Comparison of ENCODE assay signal across 7 cellular contexts in the genomic region with DNA sequence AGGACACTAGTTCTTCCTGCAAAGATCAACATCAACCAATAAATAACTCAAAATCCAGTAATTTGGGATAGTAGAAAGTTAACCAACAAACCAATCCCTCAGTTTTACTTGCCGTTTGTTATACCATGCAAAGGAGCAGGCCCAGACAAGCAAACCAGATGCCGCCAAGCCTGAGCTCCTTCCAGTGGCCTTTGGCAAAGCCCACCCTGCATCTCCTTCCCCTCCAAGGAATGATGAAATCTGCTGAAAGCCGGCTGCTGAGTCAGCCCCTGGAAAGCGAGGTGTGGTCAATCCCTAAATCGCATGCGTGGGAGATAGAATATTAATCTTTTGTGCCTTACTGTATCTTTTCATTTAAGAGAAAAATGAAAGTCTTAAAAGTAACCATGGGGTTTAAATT.
A peak's percentile ranks its signal among the peaks of the same experiment; 100 is the strongest.
DNase-seq lines count a peak whose midpoint lies in the region; ATAC-seq and TF ChIP-seq lines count a peak whose summit lies in the region.
"Not testable (repeated sequence)": the region's sequence is repeated elsewhere in the genome, so short reads cannot be mapped to it uniquely, and the experiment has no call there.

No MANE protein-coding gene starts in this region.

- H3K9ac ChIP-seq in colonic mucosa (ENCODE audit: low read depth in 2 of 2, low read length in 2 of 2): not testable (repeated sequence)

- not testable (repeated sequence) for TF ChIP-seq CTCF in AG10803 (conservative IDR thresholded peaks at IDR 0.05; ENCODE audit: low read length); RWPE2 (IDR thresholded peaks at IDR 0.05; ENCODE audit: poor library complexity, severe bottlenecking); colonic mucosa (IDR thresholded peaks at IDR 0.05); fibroblast of pulmonary artery (IDR thresholded peaks at IDR 0.05; ENCODE audit: low read length, missing control alignments); ovary (IDR thresholded peaks at IDR 0.05)

- H3K36me3 ChIP-seq in RWPE2 (ENCODE audit: low read depth); colonic mucosa; ovary: not testable (repeated sequence)

- not testable (repeated sequence) for TF ChIP-seq POLR2A in ovary (IDR thresholded peaks at IDR 0.05)

- intact Hi-C loops in colonic mucosa (cut with DNase I); left ventricle myocardium superior (cut with micrococcal nuclease); ovary (cut with DNase I): not testable (repeated sequence)

- not testable (repeated sequence) for TF ChIP-seq EP300 in ovary (IDR thresholded peaks at IDR 0.05)

- peak overlapping the region; percentile 59 for H3K27ac ChIP-seq in RWPE2 (ENCODE audit: poor library complexity, severe bottlenecking)
- H3K27ac ChIP-seq in colonic mucosa, ovary: not testable (repeated sequence)

- DNase-seq in AG10803 (ENCODE audit: low read depth) (peak; percentile 88), GM04503 (ENCODE audit: low read depth) (peak; percentile 33), RWPE2 (ENCODE audit: low spot score) (peak; percentile 78), colonic mucosa (peak; percentile 18), fibroblast of pulmonary artery (ENCODE audit: low read depth) (peak; percentile 11), left ventricle myocardium superior (peak; percentile 46), ovary (peak; percentile 20 to 51 (median 24))

- not testable (repeated sequence) for H3K4me3 ChIP-seq in AG10803 (ENCODE audit: low read length); RWPE2 (ENCODE audit: severe bottlenecking); colonic mucosa; fibroblast of pulmonary artery (replicated peaks; ENCODE audit: low read depth, low read length); ovary

- not testable (repeated sequence) for H3K9me3 ChIP-seq in RWPE2 (ENCODE audit: severe bottlenecking); colonic mucosa; ovary

- 26 to 42% (median 34%) methylated on average over 6 of the region's 6 CpGs for WGBS in ovary, 3 donors

- ATAC-seq in RWPE2 (ENCODE audit: low read depth): peak; percentile 79
- ATAC-seq in left ventricle myocardium superior: peak; percentile 60

- peaks cover 18% of the 10 kb centered on the region for H3K4me1 ChIP-seq in RWPE2 (ENCODE audit: insufficient read depth, poor library complexity, severe bottlenecking)
- H3K4me1 ChIP-seq in colonic mucosa; ovary (ENCODE audit: insufficient read depth): not testable (repeated sequence)

- H3K27me3 ChIP-seq in RWPE2 (ENCODE audit: insufficient read depth, poor library complexity, severe bottlenecking); colonic mucosa; ovary: not testable (repeated sequence)

Comparison
In these comparisons a context has a peak if more than half of its experiments do, and no peak if none do; other contexts are left out.
1. DNase-seq: peak in every context shown above with its lines; median percentile 88 in AG10803; 78 in RWPE2; 46 in left ventricle myocardium superior; 33 in GM04503; 24 in ovary; 18 in colonic mucosa; 11 in fibroblast of pulmonary artery.